ENCODE assay signal across 1 cellular context in the genomic region with DNA sequence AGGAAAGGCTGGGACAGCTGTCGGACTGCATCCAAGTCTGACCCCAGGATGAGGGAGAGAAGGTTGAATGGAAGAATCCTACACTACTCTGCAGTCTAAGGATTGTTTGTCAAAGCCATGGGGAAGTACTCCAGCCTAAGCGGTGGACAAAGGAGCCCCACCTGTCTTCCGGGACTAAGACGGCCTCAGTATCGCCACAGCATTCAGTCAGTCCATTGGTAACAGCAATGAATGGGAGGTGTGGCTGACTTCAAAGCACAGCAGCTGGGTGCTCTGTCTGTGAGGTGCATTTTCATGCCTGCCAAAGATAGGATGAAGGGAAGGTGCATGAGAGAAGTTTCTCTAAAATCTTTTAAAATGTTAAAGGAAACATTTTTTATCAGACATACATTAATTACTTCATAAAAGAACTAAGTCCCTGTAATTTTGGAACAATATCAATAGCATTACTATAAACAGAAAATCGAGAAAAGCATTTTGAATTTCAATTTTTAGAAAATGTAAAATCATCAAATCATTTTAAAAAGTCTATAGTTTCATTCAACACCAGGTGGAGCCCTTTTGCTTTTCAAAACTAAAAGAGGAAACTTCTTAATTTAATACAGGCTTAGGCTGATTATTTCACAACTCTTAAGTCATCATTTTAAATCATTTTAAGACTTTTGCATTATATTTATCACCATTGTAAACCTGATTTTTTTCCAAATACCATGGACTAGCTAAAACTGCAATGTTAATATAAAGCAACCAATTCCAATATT.
A peak's percentile ranks its signal among the peaks of the same experiment; 100 is the strongest.
TF ChIP-seq lines count a peak whose summit lies in the region.

No MANE protein-coding gene starts in this region.

TF ChIP-seq in HCT116, 20 proteins besides CTCF, POLR2A, EP300 and RAD21:
- no peak for TF ChIP-seq YY1 (IDR thresholded peaks at IDR 0.05; ENCODE audit: extremely low read depth, insufficient replicate concordance, low read depth, low read length)
- no peak for TF ChIP-seq SP1 (IDR thresholded peaks at IDR 0.05; ENCODE audit: low read depth)
- TF ChIP-seq TCF7L2 (IDR thresholded peaks at IDR 0.05; ENCODE audit: borderline replicate concordance, extremely low read depth, insufficient read depth, insufficient read length): peak; percentile 42
- no peak for TF ChIP-seq EZH2phosphoT487 (IDR thresholded peaks at IDR 0.05; ENCODE audit: borderline replicate concordance)
- TF ChIP-seq CEBPB (IDR thresholded peaks at IDR 0.05; ENCODE audit: low read depth): 0 out of 2 replicates have a peak, but pooled peaks have one; percentile 41
